Comparison of ENCODE assay signal across 8 cellular contexts in the genomic region with DNA sequence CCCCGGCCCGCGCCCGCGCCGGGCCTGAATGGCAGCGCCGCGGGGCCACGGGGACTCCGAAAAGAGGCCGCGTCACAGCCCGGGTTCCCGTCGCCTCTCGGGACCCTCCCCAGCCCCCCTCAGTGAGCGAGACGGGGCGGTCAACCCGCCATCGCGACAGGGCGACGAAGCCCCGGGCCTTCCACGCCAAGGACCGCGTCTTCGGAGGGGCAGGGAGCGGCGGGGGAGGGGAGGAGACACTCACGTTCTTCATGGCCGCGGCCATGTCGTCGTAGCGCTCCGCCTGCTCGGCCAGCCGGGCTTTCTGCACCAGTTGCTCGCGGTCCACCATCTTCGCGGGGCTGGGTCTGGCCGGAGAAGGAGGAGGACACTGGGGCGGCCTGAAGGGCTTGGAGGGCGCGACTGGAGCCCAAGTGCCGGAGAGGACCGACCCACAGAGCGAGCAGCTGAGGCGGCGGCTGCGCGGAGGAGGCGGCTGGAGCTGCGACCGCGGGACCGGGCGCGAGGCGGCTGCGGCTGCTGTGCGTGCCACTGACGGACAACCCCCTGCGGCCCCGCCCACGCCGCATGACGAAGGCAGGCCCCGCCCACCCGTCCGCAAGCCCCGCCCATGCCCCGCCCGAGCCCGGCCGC. TPM values are rescaled to one million over a fixed set of nuclear protein-coding genes. Genes with fewer than 3 reads are reported as not detected.
DNase-seq lines count a peak whose midpoint lies in the region; ATAC-seq, FAIRE-seq and TF ChIP-seq lines count a peak whose summit lies in the region.

Gene YWHAG, minus strand, starts transcription at position 514 of the 633 bp plus-strand sequence. Its CDS starts 183 bp downstream, at position 331.

- H3K27me3 ChIP-seq in neutrophil: no peaks in the 10 kb centered on the region

- no peaks in the 10 kb centered on the region for H3K9me3 ChIP-seq in neutrophil

- FAIRE-seq in frontal cortex (lab: Jason Lieb, UNC): no peak

- H3K4me3 ChIP-seq in neutrophil (ENCODE audit: low read depth in 1 of 2, low read length in 1 of 2): peak within 1 kb of the TSS; percentile 94 to 100

- no peak for TF ChIP-seq CTCF in neutrophil (IDR thresholded peaks at IDR 0.05)

- no peaks in the 10 kb centered on the region for H3K36me3 ChIP-seq in neutrophil

- peak within 1 kb of the TSS; percentile 97 for H3K27ac ChIP-seq in neutrophil

- peaks cover 27 to 29% of the 10 kb centered on the region in 2 experiments for H3K4me1 ChIP-seq in neutrophil (ENCODE audit: control insufficient read depth in 1 of 2, insufficient read depth in 1 of 2, low read depth in 1 of 2, low read length in 1 of 2)

- peak; percentile 71 for ATAC-seq in GM21723 (IDR thresholded peaks at IDR 0.05; ENCODE audit: unreplicated experiment)

- in situ Hi-C loops in KBM-7 (cut with MboI; ENCODE audit: low pct_unique_long_range_greater_than_20kb, low sequenced_read_pairs): no loop called here

- DNase-seq in ELF-1 (ENCODE audit: low read depth, low spot score) (peak; percentile 87), KBM-7 (peak; percentile 82), SHP77 treated with DMSO at 0.1 percent for 48 hours (lab: John Stamatoyannopoulos, UW) (peak; percentile 35), frontal cortex (ENCODE audit: low spot score in 2 of 2) (peak; percentile 84 to 92), superior temporal gyrus (ENCODE audit: extremely low spot score) (peak; percentile 88)
- DNase-seq in activated naive CD4-positive, alpha-beta T cell treated with Interleukin-2 at 50 U/mL for 16 hours: peak; percentile 88

RNA-seq across cellular contexts. Expression of gene YWHAG, which starts in this region (rescaled TPM):
- total RNA-seq in frontal cortex: 404 TPM

Comparison
In these comparisons a context has a peak if more than half of its experiments do, and no peak if none do; other contexts are left out.
1. Peak in every context shown above with its lines: DNase-seq, ATAC-seq, H3K4me3 ChIP-seq and H3K27ac ChIP-seq.
2. DNase-seq: peak in every context shown above with its lines; median percentile 88 in activated naive CD4-positive, alpha-beta T cell treated with Interleukin-2 at 50 U/mL for 16 hours; 88 in frontal cortex; 88 in superior temporal gyrus; 87 in ELF-1; 82 in KBM-7; 35 in SHP77 treated with DMSO at 0.1 percent for 48 hours.